ENCODE assay signal across 10 cellular contexts in genomic region chr3:187183210-187183862, GRCh38. TPM values are rescaled to one million over a fixed set of nuclear protein-coding genes. Genes with fewer than 3 reads are reported as not detected.
A peak's percentile ranks its signal among the peaks of the same experiment; 100 is the strongest.
DNase-seq lines count a peak whose midpoint lies in the region; ATAC-seq and TF ChIP-seq lines count a peak whose summit lies in the region.
"Had no signal": no experiment of that assay in that cellular context is flagged by ENCODE, and none has a peak within 500 bp of the region (broad histone marks: within the 10 kb centered on the region; RNA-seq: fewer than 3 reads in every experiment).

No MANE protein-coding gene starts in this region.

- intact Hi-C loops in left lung (cut with DNase I) (no loop called here), psoas muscle (cut with DNase I) (no loop called here)

- H3K27me3 ChIP-seq in left lung = no peaks in the 10 kb centered on the region
- no peaks in the 10 kb centered on the region for H3K27me3 ChIP-seq in psoas muscle (ENCODE audit: insufficient read depth in 3 of 3, low read length in 2 of 3)

- H3K4me1 ChIP-seq in left lung (no peaks in the 10 kb centered on the region), psoas muscle (peaks cover 17% of the 10 kb centered on the region)

- H3K27ac ChIP-seq in left lung (no peak overlapping the region), psoas muscle (no peak overlapping the region)

- ATAC-seq in GM21528 (IDR thresholded peaks at IDR 0.05; ENCODE audit: low FRiP score, unreplicated experiment) = peak; percentile 52
- no peak for ATAC-seq in left lung
- no peak for ATAC-seq in HG02642 (IDR thresholded peaks at IDR 0.05; ENCODE audit: poor library complexity, unreplicated experiment)
- ATAC-seq in psoas muscle = no peak

- H3K9me3 ChIP-seq in left lung (no peaks in the 10 kb centered on the region), psoas muscle (no peaks in the 10 kb centered on the region)

- no peak overlapping the region for H3K4me3 ChIP-seq in left lung
- H3K4me3 ChIP-seq in psoas muscle = no peak overlapping the region

- DNase-seq in D341Med (ENCODE audit: low spot score) (peak; percentile 51), NCI-H524 (lab: John Stamatoyannopoulos, UW) (peak; percentile 83 to 95), fibroblast of peridontal ligament (ENCODE audit: extremely low read depth) (peak; percentile 40), left lung (no peak), psoas muscle (no peak)
- no peak for DNase-seq in activated CD4-positive, alpha-beta T cell treated with anti-CD3 and anti-CD28 coated beads, Interleukin-2, amount 50 U/mL, for 1 hour
- DNase-seq: effector CD4-positive, alpha-beta T cell had no signal

- 61 to 67% (median 61%) methylated on average over 7 of the region's 7 CpGs for WGBS in psoas muscle, 3 donors

- H3K36me3 ChIP-seq in left lung (no peaks in the 10 kb centered on the region), psoas muscle (ENCODE audit: insufficient read depth in 1 of 2, low read depth in 1 of 2) (no peaks in the 10 kb centered on the region)

- TF ChIP-seq CTCF in left lung (IDR thresholded peaks at IDR 0.05) (no peak), psoas muscle (IDR thresholded peaks at IDR 0.05) (no peak)

RNA-seq across cellular contexts. Expression of gene RTP1, which starts 13.9 kb away (rescaled TPM):
- total RNA-seq in left lung (not detected), psoas muscle (not detected)
- not detected for polyA plus RNA-seq in psoas muscle
- total RNA-seq: NCI-H460 had no signal

RNA-seq across cellular contexts. Expression of gene RPL39L, which starts 44.0 kb away (rescaled TPM):
- total RNA-seq in left lung (1 to 10 TPM; 7.4 to 8.2 TPM), psoas muscle (1 to 10 TPM in 1 of 4 donors, under 1 TPM in 2, not detected in 1; 0.32 to 1.2 (median 0.59) TPM)
- 1 to 10 TPM in 1 of 3 donors, under 1 TPM in 2; 0.68 to 1.8 (median 0.79) TPM for polyA plus RNA-seq in psoas muscle

Comparison
In these comparisons a context has a peak if more than half of its experiments do, and no peak if none do; other contexts are left out.
1. DNase-seq: peak in D341Med (single experiment), NCI-H524 (2 of 2) and fibroblast of peridontal ligament (single experiment); none in left lung (0 of 2), psoas muscle (0 of 2) and activated CD4-positive, alpha-beta T cell treated with anti-CD3 and anti-CD28 coated beads, Interleukin-2, amount 50 U/mL, for 1 hour (single experiment).